In the genomic region with DNA sequence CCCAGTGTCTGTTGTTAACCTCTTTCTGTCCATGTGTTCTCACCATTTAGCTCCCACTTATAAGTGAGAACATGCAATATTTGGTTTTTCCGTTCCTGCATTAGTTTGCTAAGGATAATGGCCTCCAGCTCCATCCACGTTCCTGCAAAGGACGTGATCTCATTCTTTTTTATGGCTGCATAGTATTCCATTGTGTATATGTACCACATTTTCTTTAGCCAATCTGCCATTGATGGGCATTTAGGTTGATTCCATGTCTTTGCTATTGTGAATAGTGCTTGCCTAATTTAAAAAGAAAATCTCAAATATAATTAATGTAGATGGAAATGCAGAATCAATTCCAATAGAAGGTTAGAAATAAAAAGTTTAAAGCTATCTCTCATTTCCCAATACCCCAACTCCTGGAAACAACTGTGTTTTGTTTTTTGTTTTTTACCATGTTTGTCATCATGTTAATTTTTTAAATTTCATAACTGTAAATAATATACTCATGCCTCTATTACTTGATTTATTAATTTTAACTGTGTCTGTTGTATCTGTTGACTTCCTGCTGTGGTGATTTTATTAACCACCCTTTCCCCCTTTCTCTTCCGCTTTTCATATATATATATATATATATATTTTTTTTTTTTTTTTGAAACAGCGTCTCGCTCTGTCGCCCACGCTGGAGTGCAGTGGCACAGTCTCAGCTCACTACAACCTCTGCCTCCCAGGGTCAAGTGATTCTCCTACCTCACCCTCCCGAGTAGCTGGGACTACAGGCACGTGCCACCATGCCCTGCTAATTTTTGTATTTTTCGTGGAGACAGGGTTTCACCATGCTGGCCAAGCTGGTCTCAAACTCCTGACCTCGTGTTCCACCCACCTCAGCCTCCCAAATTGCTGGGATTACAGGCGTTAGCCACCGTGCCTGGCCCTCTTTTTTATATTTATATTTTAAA, we compare ENCODE assay signal across 3 cellular contexts.
TF ChIP-seq lines count a peak whose summit lies in the region.

No MANE protein-coding gene starts in this region.

TF ChIP-seq in SK-N-SH treated with all-trans-retinoic acid at 6 μM for 48 hours, 23 proteins besides CTCF, POLR2A, EP300 and RAD21:
- peak; percentile 71 for TF ChIP-seq ZNF8 (CRISPR knock-in tag; IDR thresholded peaks at IDR 0.05)

TF ChIP-seq in WTC11, 78 proteins besides CTCF, POLR2A, EP300 and RAD21:
- TF ChIP-seq GTF2I (CRISPR knock-in tag; conservative IDR thresholded peaks at IDR 0.05) = 0 out of 2 replicates have a peak, but pooled peaks have one; percentile 22

TF ChIP-seq in GM12878, 131 proteins besides CTCF, POLR2A, EP300 and RAD21:
- TF ChIP-seq RUNX3 (IDR thresholded peaks at IDR 0.05; ENCODE audit: low read length) (0 out of 2 replicates have a peak, but pooled peaks have one; percentile 20), SMARCA5 (IDR thresholded peaks at IDR 0.05) (peak; percentile 15; the same call in 1 of the 2 replicates), ZNF384 (IDR thresholded peaks at IDR 0.05; ENCODE audit: borderline replicate concordance, low read depth, low read length) (0 out of 2 replicates have a peak, but pooled peaks have one; percentile 17), BHLHE40 (IDR thresholded peaks at IDR 0.05; ENCODE audit: borderline replicate concordance in 1 of 2, low read depth in 2 of 2, low read length in 1 of 2) (peak in 1 of 2 experiments; percentile 72; a peak in 2 of 4 replicates), SPI1 (IDR thresholded peaks at IDR 0.05; ENCODE audit: borderline replicate concordance, insufficient read depth, low read depth, low read length) (peak; percentile 46; the same call in 1 of the 2 replicates)
